In the genomic region with DNA sequence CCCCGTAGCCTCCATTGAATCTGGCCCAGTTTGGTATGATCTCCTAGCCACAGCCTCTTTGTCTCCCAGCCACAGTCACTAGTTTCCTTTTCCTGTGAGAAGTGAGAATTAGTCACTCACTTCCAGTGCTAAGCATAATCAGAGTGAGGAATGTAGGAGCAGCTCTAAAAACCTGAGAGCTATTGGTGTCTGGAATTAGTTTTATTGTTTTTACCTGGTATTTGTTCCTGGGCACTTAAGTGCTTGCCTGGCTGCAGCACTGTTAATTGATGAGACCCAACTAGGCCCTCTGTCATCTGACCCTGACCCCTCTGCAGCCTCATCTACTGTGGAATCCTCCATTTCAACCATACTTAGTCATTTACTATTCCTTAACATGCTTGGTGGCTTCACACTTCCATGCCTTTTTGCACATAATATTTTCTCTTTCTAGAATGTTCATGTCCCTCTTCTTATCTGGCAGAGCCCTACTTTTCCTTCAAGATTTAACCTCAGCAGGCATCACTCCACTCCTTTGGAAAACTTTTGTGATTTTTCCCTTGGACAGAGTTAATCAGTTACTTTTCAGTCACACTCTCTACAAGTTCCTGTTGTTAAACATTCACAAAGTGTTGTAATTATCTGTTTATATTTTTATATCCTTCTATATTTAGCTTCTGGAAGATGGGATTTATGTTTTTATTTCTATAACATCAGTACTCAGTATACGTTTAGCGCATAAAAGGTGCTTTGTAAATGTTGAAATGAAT, we compare ENCODE assay signal across 1 cellular context.
TF ChIP-seq lines count a peak whose summit lies in the region.

No MANE protein-coding gene starts in this region.

TF ChIP-seq in liver, 16 proteins besides CTCF, POLR2A, EP300 and RAD21 (continued from another document):
- TF ChIP-seq, protein P1, sequence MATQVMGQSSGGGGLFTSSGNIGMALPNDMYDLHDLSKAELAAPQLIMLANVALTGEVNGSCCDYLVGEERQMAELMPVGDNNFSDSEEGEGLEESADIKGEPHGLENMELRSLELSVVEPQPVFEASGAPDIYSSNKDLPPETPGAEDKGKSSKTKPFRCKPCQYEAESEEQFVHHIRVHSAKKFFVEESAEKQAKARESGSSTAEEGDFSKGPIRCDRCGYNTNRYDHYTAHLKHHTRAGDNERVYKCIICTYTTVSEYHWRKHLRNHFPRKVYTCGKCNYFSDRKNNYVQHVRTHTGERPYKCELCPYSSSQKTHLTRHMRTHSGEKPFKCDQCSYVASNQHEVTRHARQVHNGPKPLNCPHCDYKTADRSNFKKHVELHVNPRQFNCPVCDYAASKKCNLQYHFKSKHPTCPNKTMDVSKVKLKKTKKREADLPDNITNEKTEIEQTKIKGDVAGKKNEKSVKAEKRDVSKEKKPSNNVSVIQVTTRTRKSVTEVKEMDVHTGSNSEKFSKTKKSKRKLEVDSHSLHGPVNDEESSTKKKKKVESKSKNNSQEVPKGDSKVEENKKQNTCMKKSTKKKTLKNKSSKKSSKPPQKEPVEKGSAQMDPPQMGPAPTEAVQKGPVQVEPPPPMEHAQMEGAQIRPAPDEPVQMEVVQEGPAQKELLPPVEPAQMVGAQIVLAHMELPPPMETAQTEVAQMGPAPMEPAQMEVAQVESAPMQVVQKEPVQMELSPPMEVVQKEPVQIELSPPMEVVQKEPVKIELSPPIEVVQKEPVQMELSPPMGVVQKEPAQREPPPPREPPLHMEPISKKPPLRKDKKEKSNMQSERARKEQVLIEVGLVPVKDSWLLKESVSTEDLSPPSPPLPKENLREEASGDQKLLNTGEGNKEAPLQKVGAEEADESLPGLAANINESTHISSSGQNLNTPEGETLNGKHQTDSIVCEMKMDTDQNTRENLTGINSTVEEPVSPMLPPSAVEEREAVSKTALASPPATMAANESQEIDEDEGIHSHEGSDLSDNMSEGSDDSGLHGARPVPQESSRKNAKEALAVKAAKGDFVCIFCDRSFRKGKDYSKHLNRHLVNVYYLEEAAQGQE (IDR thresholded peaks at IDR 0.05) = peak; percentile 18
- TF ChIP-seq NR2F2 (IDR thresholded peaks at IDR 0.05) = peak; percentile 64
- TF ChIP-seq, protein P2, sequence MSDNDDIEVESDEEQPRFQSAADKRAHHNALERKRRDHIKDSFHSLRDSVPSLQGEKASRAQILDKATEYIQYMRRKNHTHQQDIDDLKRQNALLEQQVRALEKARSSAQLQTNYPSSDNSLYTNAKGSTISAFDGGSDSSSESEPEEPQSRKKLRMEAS (IDR thresholded peaks at IDR 0.05) = no peak
